In the genomic region with DNA sequence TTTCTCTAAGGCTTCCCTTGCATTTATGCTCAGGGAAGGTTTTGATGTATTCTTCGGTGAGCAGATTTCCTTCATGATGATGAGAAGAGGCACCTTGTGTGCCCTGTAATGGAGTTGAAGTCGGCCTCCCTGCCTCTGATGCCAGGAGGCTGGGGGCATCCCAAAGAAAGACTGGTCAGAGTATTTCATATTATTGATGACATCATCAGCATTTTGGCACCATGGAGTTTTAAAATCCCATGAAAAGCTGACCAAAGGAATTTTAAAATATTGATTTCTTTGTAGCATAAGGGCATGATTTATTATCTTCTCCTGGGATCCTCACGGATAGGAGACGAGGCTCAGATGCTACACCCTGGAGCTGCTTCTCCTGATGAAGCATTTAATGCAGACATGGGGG, we compare ENCODE assay signal across 25 cellular contexts.
"Had no signal": no experiment of that assay in that cellular context is flagged by ENCODE, and none has a peak within 500 bp of the region (broad histone marks: within the 10 kb centered on the region; RNA-seq: fewer than 3 reads in every experiment).

No MANE protein-coding gene starts in this region.

- H3K9me3 ChIP-seq: body of pancreas, gastrocnemius medialis had no signal

- FAIRE-seq: colon had no signal

- H3K4me3 ChIP-seq: body of pancreas, esophagus muscularis mucosa, gastrocnemius medialis, heart left ventricle had no signal

- DNase-seq: activated CD4-positive, alpha-beta memory T cell treated with anti-CD3 and anti-CD28 coated beads for 36 hours; activated CD4-positive, alpha-beta T cell treated with anti-CD3 and anti-CD28 coated beads for 36 hours; activated CD4-positive, alpha-beta T cell treated with anti-CD3 and anti-CD28 coated beads, Interleukin-2, amount 10 ng/mL, durations not matched to agents 24 days and 14 days; activated CD4-positive, CD25-positive, alpha-beta regulatory T cell; activated CD4-positive, CD25-positive, alpha-beta regulatory T cell treated with anti-CD3 and anti-CD28 coated beads, Interleukin-2, amount 50 U/mL, for 72 hours; activated effector memory CD4-positive, alpha-beta T cell treated with Interleukin-2 at 50 U/mL for 16 hours; activated gamma-delta T cell treated with Interleukin-2 at 50 U/mL for 16 hours; activated naive CD4-positive, alpha-beta T cell treated with anti-CD3 and anti-CD28 coated beads, Interleukin-2, amount 50 U/mL, for 16 hours; activated naive CD4-positive, alpha-beta T cell treated with Interleukin-2 at 50 U/mL for 16 hours; activated T-cell treated with anti-CD3 and anti-CD28 coated beads, Interleukin-2, amount 50 U/mL, for 4 hours; amygdala; aorta; body of pancreas; caudate nucleus; effector memory CD4-positive, alpha-beta T cell; erythroblast; foreskin keratinocyte; gastrocnemius medialis; glutamatergic neuron; heart left ventricle; T-helper 2 cell had no signal

- H3K4me3 Mint-ChIP-seq: activated CD4-positive, alpha-beta memory T cell treated with anti-CD3 and anti-CD28 coated beads for 36 hours; activated CD4-positive, alpha-beta T cell treated with anti-CD3 and anti-CD28 coated beads for 36 hours; activated CD4-positive, alpha-beta T cell treated with anti-CD3 and anti-CD28 coated beads, Interleukin-2, amount 10 ng/mL, durations not matched to agents 24 days and 14 days; activated naive CD8-positive, alpha-beta T cell; activated T-cell treated with anti-CD3 and anti-CD28 coated beads, Interleukin-2, amount 50 U/mL, for 4 hours; activated T-helper 17 cell treated with anti-CD3 and anti-CD28 coated beads, Interleukin-2, amount 50 U/mL, for 72 hours had no signal

- H3K27me3 Mint-ChIP-seq: activated CD4-positive, alpha-beta memory T cell treated with anti-CD3 and anti-CD28 coated beads for 36 hours; activated CD4-positive, alpha-beta T cell treated with anti-CD3 and anti-CD28 coated beads for 36 hours; activated CD4-positive, alpha-beta T cell treated with anti-CD3 and anti-CD28 coated beads, Interleukin-2, amount 10 ng/mL, durations not matched to agents 24 days and 14 days; activated T-helper 17 cell treated with anti-CD3 and anti-CD28 coated beads, Interleukin-2, amount 50 U/mL, for 72 hours had no signal

- H3K36me3 ChIP-seq: esophagus muscularis mucosa, gastrocnemius medialis, heart left ventricle had no signal

- ATAC-seq: activated CD4-positive, alpha-beta T cell treated with anti-CD3 and anti-CD28 coated beads for 36 hours; activated T-cell treated with anti-CD3 and anti-CD28 coated beads, Interleukin-2, amount 50 U/mL, for 4 hours; activated T-helper 17 cell treated with anti-CD3 and anti-CD28 coated beads, Interleukin-2, amount 50 U/mL, for 72 hours; body of pancreas; foreskin keratinocyte; gastrocnemius medialis; heart left ventricle had no signal

- H3K27me3 ChIP-seq: body of pancreas, esophagus muscularis mucosa, foreskin keratinocyte, gastrocnemius medialis had no signal

- H3K4me1 ChIP-seq: body of pancreas, esophagus muscularis mucosa, foreskin keratinocyte, heart left ventricle had no signal

- H3K27ac ChIP-seq: body of pancreas, esophagus muscularis mucosa, foreskin keratinocyte, gastrocnemius medialis, heart left ventricle had no signal

- H3K9me3 Mint-ChIP-seq: activated CD4-positive, alpha-beta memory T cell treated with anti-CD3 and anti-CD28 coated beads for 36 hours had no signal

- H3K27ac Mint-ChIP-seq: activated CD4-positive, alpha-beta memory T cell treated with anti-CD3 and anti-CD28 coated beads for 36 hours; activated CD4-positive, alpha-beta T cell treated with anti-CD3 and anti-CD28 coated beads for 36 hours; activated CD4-positive, alpha-beta T cell treated with anti-CD3 and anti-CD28 coated beads, Interleukin-2, amount 10 ng/mL, durations not matched to agents 24 days and 14 days; activated naive CD8-positive, alpha-beta T cell; activated T-helper 17 cell treated with anti-CD3 and anti-CD28 coated beads, Interleukin-2, amount 50 U/mL, for 72 hours had no signal

- H3K36me3 Mint-ChIP-seq: activated CD4-positive, alpha-beta memory T cell treated with anti-CD3 and anti-CD28 coated beads for 36 hours; activated naive CD8-positive, alpha-beta T cell had no signal

- H3K4me1 Mint-ChIP-seq: activated CD4-positive, alpha-beta T cell treated with anti-CD3 and anti-CD28 coated beads for 36 hours; activated CD4-positive, alpha-beta T cell treated with anti-CD3 and anti-CD28 coated beads, Interleukin-2, amount 10 ng/mL, durations not matched to agents 24 days and 14 days; activated T-helper 17 cell treated with anti-CD3 and anti-CD28 coated beads, Interleukin-2, amount 50 U/mL, for 72 hours had no signal
